In genomic region chr11:30281476-30282288, GRCh38 we compare ENCODE assay signal across 12 cellular contexts.
A peak's percentile ranks its signal among the peaks of the same experiment; 100 is the strongest.
DNase-seq lines count a peak whose midpoint lies in the region; ATAC-seq and TF ChIP-seq lines count a peak whose summit lies in the region.
"Had no signal": no experiment of that assay in that cellular context is flagged by ENCODE, and none has a peak within 500 bp of the region (broad histone marks: within the 10 kb centered on the region; RNA-seq: fewer than 3 reads in every experiment).

No MANE protein-coding gene starts in this region.

- H3K4me3 ChIP-seq in Loucy (ENCODE audit: low read length, poor library complexity, severe bottlenecking), result peak overlapping the region; percentile 65
- H3K4me3 ChIP-seq: ascending aorta had no signal

- H3K4me1 ChIP-seq in Loucy (ENCODE audit: insufficient read depth, low read length, poor library complexity, severe bottlenecking), result peaks cover 30% of the 10 kb centered on the region
- H3K4me1 ChIP-seq: ascending aorta, parathyroid adenoma had no signal

- no peaks in the 10 kb centered on the region for H3K9me2 ChIP-seq in Loucy (replicated peaks; ENCODE audit: low read depth, low read length)

- DNase-seq in activated naive CD4-positive, alpha-beta T cell treated with anti-CD3 and anti-CD28 coated beads, Interleukin-2, amount 10 ng/mL, durations not matched to agents 7 days and 5 days, result peak; percentile 21
- DNase-seq in activated naive CD4-positive, alpha-beta T cell treated with anti-CD3 and anti-CD28 coated beads, Interleukin-2, amount 50 U/mL, for 16 hours, result no peak
- no peak for DNase-seq in stimulated activated naive CD8-positive, alpha-beta T cell treated with anti-CD3 and anti-CD28 coated beads, Interleukin-15, Interleukin-2, amounts not matched to agents 100 U/mL and 50 U/mL, for 24 hours
- DNase-seq in GM19240 (ENCODE audit: insufficient read length, low spot score), result no peak
- DNase-seq in NCI-H446 (lab: John Stamatoyannopoulos, UW), result no peak
- DNase-seq in GF-D8 (lab: John Stamatoyannopoulos, UW), result no peak
- DNase-seq: erythroblast, kidney glomerular epithelial cell had no signal

- H3K4me2 ChIP-seq in Loucy (ENCODE audit: low read depth, low read length, poor library complexity, severe bottlenecking), result peak overlapping the region; percentile 97

- no peaks in the 10 kb centered on the region for H3K27me3 ChIP-seq in Loucy (ENCODE audit: insufficient read depth, low read length, poor library complexity, severe bottlenecking)
- H3K27me3 ChIP-seq: ascending aorta had no signal

- peaks cover 21% of the 10 kb centered on the region for H3K4me1 Mint-ChIP-seq in activated naive CD4-positive, alpha-beta T cell treated with anti-CD3 and anti-CD28 coated beads, Interleukin-2, amount 10 ng/mL, durations not matched to agents 7 days and 5 days

- H3K9me3 ChIP-seq in Loucy (ENCODE audit: insufficient read depth, low read depth, low read length), result no peaks in the 10 kb centered on the region
- H3K9me3 ChIP-seq: ascending aorta had no signal

- no peak for TF ChIP-seq CTCF in Loucy (conservative IDR thresholded peaks at IDR 0.05; ENCODE audit: low read length)

- H3K79me2 ChIP-seq in Loucy (ENCODE audit: insufficient read depth, low read length), result no peaks in the 10 kb centered on the region
- H3K79me2 ChIP-seq: parathyroid adenoma had no signal

- H3F3A ChIP-seq in Loucy (ENCODE audit: low read depth), result no peaks in the 10 kb centered on the region

- H2AFZ ChIP-seq in Loucy (ENCODE audit: low read length), result peak overlapping the region; percentile 71
- H2AFZ ChIP-seq: parathyroid adenoma had no signal

- no peaks in the 10 kb centered on the region for H4K20me1 ChIP-seq in Loucy (ENCODE audit: insufficient read depth, low read length, poor library complexity, severe bottlenecking)

- ATAC-seq in HG02678 (IDR thresholded peaks at IDR 0.05; ENCODE audit: unreplicated experiment), result peak; percentile 26
- ATAC-seq in stimulated activated naive CD8-positive, alpha-beta T cell treated with anti-CD3 and anti-CD28 coated beads, Interleukin-15, Interleukin-2, amounts not matched to agents 100 U/mL and 50 U/mL, for 24 hours, result peak; percentile 36

- no peaks in the 10 kb centered on the region for H3K36me3 ChIP-seq in Loucy (ENCODE audit: insufficient read depth, low read length)
- H3K36me3 ChIP-seq: ascending aorta had no signal

- peak overlapping the region; percentile 0 for H3K4me3 Mint-ChIP-seq in activated naive CD4-positive, alpha-beta T cell treated with anti-CD3 and anti-CD28 coated beads, Interleukin-2, amount 10 ng/mL, durations not matched to agents 7 days and 5 days

- peak overlapping the region; percentile 1 for H3K27ac Mint-ChIP-seq in activated naive CD4-positive, alpha-beta T cell treated with anti-CD3 and anti-CD28 coated beads, Interleukin-2, amount 10 ng/mL, durations not matched to agents 7 days and 5 days

- no peaks in the 10 kb centered on the region for H3K9me3 Mint-ChIP-seq in activated naive CD4-positive, alpha-beta T cell treated with anti-CD3 and anti-CD28 coated beads, Interleukin-2, amount 10 ng/mL, durations not matched to agents 7 days and 5 days

- H3K9ac ChIP-seq in Loucy (ENCODE audit: low read depth, low read length, poor library complexity, severe bottlenecking), result peak overlapping the region; percentile 74
- H3K9ac ChIP-seq: parathyroid adenoma had no signal

- H3K27me3 Mint-ChIP-seq in activated naive CD4-positive, alpha-beta T cell treated with anti-CD3 and anti-CD28 coated beads, Interleukin-2, amount 10 ng/mL, durations not matched to agents 7 days and 5 days, result peaks cover 7% of the 10 kb centered on the region

- no peaks in the 10 kb centered on the region for H3K36me3 Mint-ChIP-seq in activated naive CD4-positive, alpha-beta T cell treated with anti-CD3 and anti-CD28 coated beads, Interleukin-2, amount 10 ng/mL, durations not matched to agents 7 days and 5 days

- CTCF ChIA-PET in activated naive CD4-positive, alpha-beta T cell treated with anti-CD3 and anti-CD28 coated beads, Interleukin-2, amount 10 ng/mL, durations not matched to agents 7 days and 5 days (lab: Charles Lee), result no interaction called here
